ENCODE assay signal across 18 cellular contexts in genomic region chr5:6365977-6366590, GRCh38. TPM values are rescaled to one million over a fixed set of nuclear protein-coding genes. Genes with fewer than 3 reads are reported as not detected.
A peak's percentile ranks its signal among the peaks of the same experiment; 100 is the strongest.
DNase-seq lines count a peak whose midpoint lies in the region; ATAC-seq, FAIRE-seq and TF ChIP-seq lines count a peak whose summit lies in the region.
"Had no signal": no experiment of that assay in that cellular context is flagged by ENCODE, and none has a peak within 500 bp of the region (broad histone marks: within the 10 kb centered on the region; RNA-seq: fewer than 3 reads in every experiment).

No MANE protein-coding gene starts in this region.

- no peak overlapping the region for H3K14ac ChIP-seq in H9 (ENCODE audit: insufficient read depth, low read length)

- no peak for FAIRE-seq in GM12878 (lab: Jason Lieb, UNC)
- FAIRE-seq: A549, endometrium had no signal

- no peak overlapping the region for H3K4me2 ChIP-seq in H9 (ENCODE audit: insufficient read depth, insufficient read length, low read length)
- no peak overlapping the region for H3K4me2 ChIP-seq in GM12878 (ENCODE audit: control insufficient read depth, insufficient read depth)
- H3K4me2 ChIP-seq: A549 had no signal

- no peak overlapping the region for H4K91ac ChIP-seq in H9 (ENCODE audit: insufficient read length, low read depth, low read length)

- H3K27ac ChIP-seq in H9 (ENCODE audit: insufficient read length, low read depth, low read length) = no peak overlapping the region
- H3K27ac ChIP-seq in GM12878 (ENCODE audit: control insufficient read depth, insufficient read depth) = no peak overlapping the region
- H3K27ac ChIP-seq in gastrocnemius medialis = peak overlapping the region in 3 of 4 donors; percentile 23 to 60 (median 55)
- no peak overlapping the region for H3K27ac ChIP-seq in transverse colon
- H3K27ac ChIP-seq: A549, body of pancreas, tibial artery had no signal

- intact Hi-C loops in GM12878 (cut with micrococcal nuclease; ENCODE audit: unreplicated experiment) (no loop called here), gastrocnemius medialis (cut with DNase I; ENCODE audit: low total_unique reads) (no loop called here), transverse colon (cut with DNase I; ENCODE audit: low total_unique reads) (no loop called here)

- H2BK20ac ChIP-seq in H9 (ENCODE audit: low read depth, low read length, poor library complexity, severe bottlenecking) = no peak overlapping the region

- no peaks in the 10 kb centered on the region for H3K23me2 ChIP-seq in H9 (ENCODE audit: insufficient read length, low read depth, low read length, poor library complexity, severe bottlenecking)

- H2BK120ac ChIP-seq in H9 (ENCODE audit: low read depth, low read length, poor library complexity, severe bottlenecking) = no peak overlapping the region

- peaks cover 6 to 21% (median 9%) of the 10 kb centered on the region in 3 experiments; a peak in 6 of 7 replicates for H3K36me3 Mint-ChIP-seq in H9 (ENCODE audit: insufficient read depth in 1 of 3, low read depth in 3 of 3)

- POLR2A ChIA-PET in GM12878 (lab: Charles Lee) = no interaction called here

- no peak overlapping the region for H3K56ac ChIP-seq in H9 (ENCODE audit: insufficient read length, low read depth, low read length)

- no peaks in the 10 kb centered on the region for H3K4me1 Mint-ChIP-seq in H9
- H3K4me1 Mint-ChIP-seq: activated T-helper 17 cell treated with anti-CD3 and anti-CD28 coated beads, Interleukin-2, amount 50 U/mL, for 72 hours; nephron progenitor cell had no signal

- no peak overlapping the region for H3K23ac ChIP-seq in H9 (ENCODE audit: insufficient read length, low read depth, low read length)

- H3K79me2 ChIP-seq in H9 (ENCODE audit: insufficient read depth, low read length) (no peaks in the 10 kb centered on the region), GM12878 (ENCODE audit: control insufficient read depth, insufficient read depth, low read length) (no peaks in the 10 kb centered on the region)

- H3K27me3 ChIP-seq in H9 (ENCODE audit: insufficient read depth, low read length) (no peaks in the 10 kb centered on the region), GM12878 (replicated peaks in 1 of 2; ENCODE audit: control insufficient read depth in 2 of 2, insufficient read depth in 2 of 2, low read length in 1 of 2) (no peaks in the 10 kb centered on the region), gastrocnemius medialis (no peaks in the 10 kb centered on the region), transverse colon (no peaks in the 10 kb centered on the region)
- H3K27me3 ChIP-seq: body of pancreas, tibial artery had no signal

- no peak overlapping the region for H2AK5ac ChIP-seq in H9 (ENCODE audit: insufficient read length, low read length)

- H2AFZ ChIP-seq in H9 (ENCODE audit: low read length) = no peak overlapping the region
- no peak overlapping the region for H2AFZ ChIP-seq in GM12878 (ENCODE audit: control insufficient read depth, low read depth, low read length)

- H3K27ac Mint-ChIP-seq in H9 = no peak overlapping the region
- H3K27ac Mint-ChIP-seq: activated T-helper 17 cell treated with anti-CD3 and anti-CD28 coated beads, Interleukin-2, amount 50 U/mL, for 72 hours; nephron progenitor cell had no signal

- TF ChIP-seq RAD21 in GM12878 (IDR thresholded peaks at IDR 0.05; ENCODE audit: insufficient read depth, low read depth, low read length) = no peak

- no peak overlapping the region for H3T11ph ChIP-seq in H9 (ENCODE audit: low read length)

- SMC1A ChIA-PET in GM12878 (lab: Charles Lee; ENCODE audit: uncharacterized antibody, unreplicated experiment) = interaction anchor here (1.1 kb wide), 1 partner anchor 10 kb away, joined by 3 read pairs; no protein-coding TSS in a partner anchor

- no peak overlapping the region for H2BK5ac ChIP-seq in H9 (ENCODE audit: insufficient read length, low read length)

- no peak overlapping the region for H2BK12ac ChIP-seq in H9 (ENCODE audit: insufficient read length, low read depth, low read length)

- RAD21 ChIA-PET in GM12878 (lab: Charles Lee; ENCODE audit: unreplicated experiment) = no interaction called here

- no peaks in the 10 kb centered on the region for H3K79me1 ChIP-seq in H9 (ENCODE audit: insufficient read depth, low read depth, low read length, poor library complexity, severe bottlenecking)

- H3K27me3 Mint-ChIP-seq in H9 (ENCODE audit: low read depth) = peaks cover 1% of the 10 kb centered on the region; the same call in 1 of the 2 replicates
- H3K27me3 Mint-ChIP-seq: activated T-helper 17 cell treated with anti-CD3 and anti-CD28 coated beads, Interleukin-2, amount 50 U/mL, for 72 hours; T-cell had no signal

- no peak overlapping the region for H3K9ac ChIP-seq in H9 (ENCODE audit: extremely low read depth, insufficient read length, low read length)
- no peak overlapping the region for H3K9ac ChIP-seq in GM12878 (ENCODE audit: control insufficient read depth, insufficient read depth, low read length)

- H3K18ac ChIP-seq in H9 (ENCODE audit: insufficient read length, low read depth, low read length) = no peak overlapping the region

- no CpG with 5 or more reads among the region's 16 CpGs for WGBS in H9 (ENCODE audit: extremely low coverage, insufficient read length, low lambda C conversion rate)
- WGBS in GM12878 (ENCODE audit: insufficient coverage, insufficient replicate concordance, low lambda C conversion rate, missing lambda C conversion rate) = 50% methylated on average over 16 of the region's 16 CpGs
- 75 to 88% methylated on average over 5 to 16 of the region's 16 CpGs for WGBS in transverse colon (ENCODE audit: low coverage in 1 of 2), 2 donors

- no peak overlapping the region for H4K8ac ChIP-seq in H9 (replicated peaks; ENCODE audit: insufficient read length, low read depth, low read length)

- H4K5ac ChIP-seq in H9 (ENCODE audit: insufficient read length, low read depth, low read length) = no peak overlapping the region

- no TSS peak for BruUV-seq in GM12878 (replicated peaks; lab: Mats Ljungman, UMichigan)

- no peak overlapping the region for H3K4me3 Mint-ChIP-seq in H9
- H3K4me3 Mint-ChIP-seq: activated T-helper 17 cell treated with anti-CD3 and anti-CD28 coated beads, Interleukin-2, amount 50 U/mL, for 72 hours; nephron progenitor cell; T-cell had no signal

- no peaks in the 10 kb centered on the region for H3K4me1 ChIP-seq in H9 (ENCODE audit: insufficient read depth, low read length)
- no peaks in the 10 kb centered on the region for H3K4me1 ChIP-seq in GM12878 (ENCODE audit: control insufficient read depth, insufficient read depth, low read length)
- peaks cover 3 to 15% of the 10 kb centered on the region in 2 donors for H3K4me1 ChIP-seq in gastrocnemius medialis
- H3K4me1 ChIP-seq in transverse colon = no peaks in the 10 kb centered on the region
- H3K4me1 ChIP-seq: A549, body of pancreas, tibial artery had no signal

- H3K4ac ChIP-seq in H9 (ENCODE audit: low read depth, low read length) = no peak overlapping the region

- no peak overlapping the region for H2BK15ac ChIP-seq in H9 (ENCODE audit: low read depth, low read length)

- H3K4me3 ChIP-seq in GM12878 (no peak overlapping the region), gastrocnemius medialis (no peak overlapping the region), transverse colon (no peak overlapping the region)
- H3K4me3 ChIP-seq: A549, body of pancreas, tibial artery had no signal

- H4K20me1 ChIP-seq in H9 (ENCODE audit: control insufficient read depth, insufficient read depth, insufficient read length) = no peaks in the 10 kb centered on the region
- H4K20me1 ChIP-seq in GM12878 (ENCODE audit: control insufficient read depth, insufficient read depth) = no peaks in the 10 kb centered on the region

- ATAC-seq in GM12878 (no peak; the same call in 2 of the 3 replicates), gastrocnemius medialis (peak; percentile 71 to 90)
- ATAC-seq: A549; activated T-helper 17 cell treated with anti-CD3 and anti-CD28 coated beads, Interleukin-2, amount 50 U/mL, for 72 hours; body of pancreas; left ventricle myocardium superior had no signal

- CTCF ChIA-PET in GM12878 (lab: Yijun Ruan, JAX) = no interaction called here

- 0 out of 2 replicates have a peak, but pooled peaks have one; percentile 23 for TF ChIP-seq POLR2A in GM12878 (IDR thresholded peaks at IDR 0.05; ENCODE audit: low read depth, low read length)
- TF ChIP-seq POLR2A in gastrocnemius medialis (IDR thresholded peaks at IDR 0.05) = no peak
- TF ChIP-seq POLR2A in transverse colon (IDR thresholded peaks at IDR 0.05) = no peak

- TF ChIP-seq CTCF in H9 (conservative IDR thresholded peaks at IDR 0.05) = no peak
- TF ChIP-seq CTCF in GM12878 (IDR thresholded peaks at IDR 0.05 in 2 of 3, conservative IDR thresholded peaks at IDR 0.05 in 1 of 3; ENCODE audit: control insufficient read depth in 2 of 3, extremely low read depth in 1 of 3, insufficient read depth in 1 of 3, low read depth in 3 of 3, low read length in 3 of 3) = no peak
- TF ChIP-seq CTCF in gastrocnemius medialis (IDR thresholded peaks at IDR 0.05 in 4 of 5, conservative IDR thresholded peaks at IDR 0.05 in 1 of 5) = no peak
- no peak for TF ChIP-seq CTCF in transverse colon (IDR thresholded peaks at IDR 0.05)

- H3K36me3 ChIP-seq in GM12878 (ENCODE audit: control insufficient read depth in 2 of 2, insufficient read depth in 2 of 2, low read length in 1 of 2) (peaks cover 15% of the 10 kb centered on the region in 2 experiments; a peak in 3 of 4 replicates), gastrocnemius medialis (peaks cover 0 to 40% of the 10 kb centered on the region in 2 donors), transverse colon (peaks cover 0 to 15% (median 5%) of the 10 kb centered on the region in 4 donors)

- DNase-seq in NCI-H748 (lab: John Stamatoyannopoulos, UW; ENCODE audit: unreplicated experiment) = peak; percentile 71
- DNase-seq in NCI-H748 treated with DMSO at 0.1 percent for 48 hours (lab: John Stamatoyannopoulos, UW) = no peak
- peak; percentile 19 for DNase-seq in H9
- no peak for DNase-seq in GM12878 (ENCODE audit: low read depth, low spot score)
- DNase-seq in gastrocnemius medialis = no peak
- no peak for DNase-seq in amniotic stem cell (lab: John Stamatoyannopoulos, UW)
- no peak for DNase-seq in kidney tubule cell (ENCODE audit: low spot score)
- no peak for DNase-seq in transverse colon
- DNase-seq: body of pancreas, DMS53, left ventricle myocardium superior, NCI-H187 treated with DMSO at 0.1 percent for 48 hours, nephron progenitor cell, tibial artery had no signal

- H3K9me3 ChIP-seq in H9 (ENCODE audit: control insufficient read depth, low read depth, low read length) (no peaks in the 10 kb centered on the region), GM12878 (replicated peaks; ENCODE audit: control insufficient read depth, insufficient read depth, low read length) (no peaks in the 10 kb centered on the region; the same call in 2 of the 3 replicates), gastrocnemius medialis (no peaks in the 10 kb centered on the region), transverse colon (no peaks in the 10 kb centered on the region)
- H3K9me3 ChIP-seq: A549, body of pancreas, tibial artery had no signal

- TF ChIP-seq EP300 in GM12878 (IDR thresholded peaks at IDR 0.05; ENCODE audit: borderline replicate concordance in 1 of 2, control insufficient read depth in 1 of 2, low read depth in 2 of 2, low read length in 2 of 2) (no peak), transverse colon (IDR thresholded peaks at IDR 0.05; ENCODE audit: low read depth) (no peak)

- in situ Hi-C loops in GM12878 (cut with MboI) (no loop called here), gastrocnemius medialis (cut with MboI; ENCODE audit: low sequenced_read_pairs in 4 of 4) (loop anchor here in 1 of 4 donors (25.0 kb wide), 1 partner anchor 371 kb away; no protein-coding TSS in a partner anchor), transverse colon (cut with MboI; ENCODE audit: low pct_ligation_motif_present in 1 of 4, low pct_unique_long_range_greater_than_20kb in 1 of 4, low sequenced_read_pairs in 3 of 4) (no loop called here)

- no peaks in the 10 kb centered on the region for H3K9me3 Mint-ChIP-seq in H9
- H3K9me3 Mint-ChIP-seq: activated T-helper 17 cell treated with anti-CD3 and anti-CD28 coated beads, Interleukin-2, amount 50 U/mL, for 72 hours; nephron progenitor cell; T-cell had no signal

RNA-seq across cellular contexts. Expression of gene MED10, which starts 12.3 kb away (rescaled TPM):
- total RNA-seq in H9 (2021) = 34.6 and 35.3 TPM in 2 replicates
- 59.0 and 62.7 TPM in 2 replicates for total RNA-seq in GM12878 (2013; cell fraction: nucleolus; rRNA removed)
- 20.3 and 28.6 TPM in 2 replicates for total RNA-seq in GM12878 (2014; rRNA removed)
- total RNA-seq in GM12878 (2014; rRNA removed; fragmentation: Illumina TruSeq; extraction: Trizol) = 19.4 and 21.2 TPM in 2 replicates
- total RNA-seq in GM12878 (2021) = 39.5 and 42.6 TPM in 2 replicates
- 49.6 TPM for polyA plus RNA-seq in GM12878 (2011; ENCODE audit: low read depth)
- polyA plus RNA-seq in GM12878 (2011; rRNA removed) = 56.0 and 60.3 TPM in 2 replicates
- polyA plus RNA-seq in GM12878 (2011; cell fraction: cytosol; rRNA removed) = 55.7 and 56.7 TPM in 2 replicates
- polyA plus RNA-seq in GM12878 (2011; cell fraction: nucleus; rRNA removed) = 59.3 and 75.4 TPM in 2 replicates
- polyA plus RNA-seq in GM12878 (2012) = 54.8 and 68.7 TPM in 2 replicates
- polyA plus RNA-seq in GM12878 (2014; fragmentation: Illumina TruSeq; extraction: Trizol) = 36.4 and 43.7 TPM in 2 replicates
- 10 to 100 TPM; 37.1 to 49.5 TPM for polyA plus RNA-seq in GM12878 (2014; fragmentation: Nextera tagmentation; extraction: Ambion mirVana)
- polyA plus RNA-seq in GM12878 (2014; rRNA removed) = 53.1 and 54.8 TPM in 2 replicates
- polyA plus RNA-seq in GM12878 (2016; fragmentation: Nextera tagmentation; extraction: Ambion mirVana) = 100 to 1,000 TPM; 103 to 111 TPM
- polyA minus RNA-seq in GM12878 (2011; rRNA and poly(A)+ RNA removed) = 19.0 and 19.3 TPM in 2 replicates
- polyA minus RNA-seq in GM12878 (2011; cell fraction: cytosol; rRNA and poly(A)+ RNA removed) = 8.3 and 14.7 TPM in 2 replicates
- 54.4 and 77.1 TPM in 2 replicates for polyA minus RNA-seq in GM12878 (2011; cell fraction: nucleus; rRNA and poly(A)+ RNA removed)
- total RNA-seq in gastrocnemius medialis = 10 to 100 TPM; 15.9 to 37.5 (median 32.2) TPM
- total RNA-seq in transverse colon = 10 to 100 TPM in 3 of 4 donors, 1 to 10 TPM in 1; 9.4 to 25.1 (median 19.6) TPM

Comparison
In these comparisons a context has a peak if more than half of its experiments do, and no peak if none do; other contexts are left out.
1. DNase-seq: peak in NCI-H748 (single experiment) and H9 (single experiment); none in NCI-H748 treated with DMSO at 0.1 percent for 48 hours (single experiment), GM12878 (single experiment), gastrocnemius medialis (0 of 2), amniotic stem cell (single experiment), kidney tubule cell (single experiment) and transverse colon (single experiment).
2. H3K27ac ChIP-seq: peak in gastrocnemius medialis (3 of 4); none in H9 (single experiment), GM12878 (single experiment) and transverse colon (0 of 4).